Comparison of ENCODE assay signal across 9 cellular contexts in the genomic region with DNA sequence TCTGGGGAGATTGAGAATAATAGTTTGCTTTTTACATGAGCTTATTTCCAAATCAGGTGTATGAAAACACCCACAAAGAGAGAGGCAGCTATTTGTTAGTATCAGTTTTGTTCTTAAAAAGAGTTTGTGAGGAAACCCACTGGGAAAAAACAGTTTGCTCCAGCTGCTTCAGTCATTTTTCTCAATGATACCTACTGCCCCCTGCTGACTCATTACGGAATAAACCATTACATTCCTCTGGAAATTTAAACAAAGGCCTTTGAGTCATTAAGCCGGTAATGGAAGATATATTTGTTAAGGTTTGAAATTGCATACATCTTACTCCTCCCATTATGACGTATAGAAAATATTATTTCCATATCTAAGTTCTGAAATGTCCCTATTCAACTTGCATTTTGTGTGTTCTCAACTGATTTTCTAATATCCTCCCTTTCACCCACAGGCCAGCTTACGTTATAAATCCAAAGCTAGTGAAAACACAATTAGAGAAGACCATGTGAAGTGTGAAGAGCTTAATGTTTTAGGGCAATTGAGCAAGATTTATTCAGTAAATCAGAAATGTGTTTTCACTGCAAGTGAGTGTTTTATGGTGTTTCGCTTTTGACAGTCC.
DNase-seq lines count a peak whose midpoint lies in the region; ATAC-seq and TF ChIP-seq lines count a peak whose summit lies in the region.
"Had no signal": no experiment of that assay in that cellular context is flagged by ENCODE, and none has a peak within 500 bp of the region (broad histone marks: within the 10 kb centered on the region; RNA-seq: fewer than 3 reads in every experiment).

No MANE protein-coding gene starts in this region.

- no peak for ATAC-seq in GM21360 (IDR thresholded peaks at IDR 0.05; ENCODE audit: unreplicated experiment)

- H3K4me1 ChIP-seq in sigmoid colon = no peaks in the 10 kb centered on the region

- H3K27me3 Mint-ChIP-seq in chondrocyte (ENCODE audit: low read depth) = peaks cover 13% of the 10 kb centered on the region

- H3K27ac ChIP-seq in sigmoid colon = no peak overlapping the region

- intact Hi-C loops in sigmoid colon (cut with DNase I) = no loop called here

- H3K36me3 ChIP-seq in sigmoid colon = no peaks in the 10 kb centered on the region

- H3K27me3 ChIP-seq in sigmoid colon = no peaks in the 10 kb centered on the region

- TF ChIP-seq CTCF in chondrocyte (IDR thresholded peaks at IDR 0.05) (peak; percentile 92), sigmoid colon (IDR thresholded peaks at IDR 0.05) (peak in 1 of 4 experiments; percentile 48)

- H3K9me3 ChIP-seq in sigmoid colon = no peaks in the 10 kb centered on the region

- WGBS in sigmoid colon, 2 donors = 39 to 44% methylated on average over 5 of the region's 5 CpGs

- no peaks in the 10 kb centered on the region for H3K4me1 Mint-ChIP-seq in chondrocyte (ENCODE audit: low read depth)

- no peak overlapping the region for H3K4me3 ChIP-seq in sigmoid colon

- H3K9me3 Mint-ChIP-seq in chondrocyte (ENCODE audit: low read depth) = no peaks in the 10 kb centered on the region
- H3K9me3 Mint-ChIP-seq: T-helper 1 cell treated with Interleukin-12 subunit alpha and Interleukin-12 subunit beta and Interleukin-4 antibody, amounts not matched to agents 30 μg/mL and 1 μg/mL, for 36 hours had no signal

- TF ChIP-seq EP300 in sigmoid colon (IDR thresholded peaks at IDR 0.05) = no peak

- no peak overlapping the region for H3K4me3 Mint-ChIP-seq in chondrocyte (ENCODE audit: unreplicated experiment)
- H3K4me3 Mint-ChIP-seq: T-helper 1 cell treated with Interleukin-12 subunit alpha and Interleukin-12 subunit beta and Interleukin-4 antibody, amounts not matched to agents 30 μg/mL and 1 μg/mL, for 36 hours had no signal

- CTCF ChIA-PET in HEK293T (lab: Yijun Ruan, JAX) = interaction anchor here (0.7 to 4.5 kb wide), 14 partner anchors 9 to 609 kb away, joined by 3 to 35 read pairs (median 3); no protein-coding TSS in a partner anchor

- POLR2A ChIA-PET in HEK293T (lab: Yijun Ruan, JAX) = no interaction called here

- DNase-seq in DMS114 treated with DMSO at 0.1 percent for 48 hours (lab: John Stamatoyannopoulos, UW; ENCODE audit: unreplicated experiment) (peak; percentile 31), HEK293T (ENCODE audit: extremely low spot score) (peak; percentile 46), NCI-H510A treated with DMSO at 0.1 percent for 48 hours (lab: John Stamatoyannopoulos, UW) (peak; percentile 91), chondrocyte (ENCODE audit: low spot score) (no peak), myocyte (ENCODE audit: low read depth) (peak; percentile 84), sigmoid colon (no peak)
- DNase-seq in NK-92 treated with Interleukin-12 subunit alpha and Interleukin-12 subunit beta, amount 100 ng/mL, for 24 hours (lab: John Stamatoyannopoulos, UW) = no peak

- no peaks in the 10 kb centered on the region for H3K36me3 Mint-ChIP-seq in chondrocyte (ENCODE audit: low read depth)

- no peak for TF ChIP-seq POLR2A in sigmoid colon (IDR thresholded peaks at IDR 0.05)

- H3K27ac Mint-ChIP-seq in chondrocyte (ENCODE audit: unreplicated experiment) = no peak overlapping the region
- H3K27ac Mint-ChIP-seq: T-helper 1 cell treated with Interleukin-12 subunit alpha and Interleukin-12 subunit beta and Interleukin-4 antibody, amounts not matched to agents 30 μg/mL and 1 μg/mL, for 36 hours had no signal

TF ChIP-seq in HEK293T, 16 proteins besides CTCF, POLR2A, EP300 and RAD21:
- no peak for TF ChIP-seq NFRKB (IDR thresholded peaks at IDR 0.05)

Comparison
In these comparisons a context has a peak if more than half of its experiments do, and no peak if none do; other contexts are left out.
1. DNase-seq: peak in DMS114 treated with DMSO at 0.1 percent for 48 hours (single experiment), HEK293T (single experiment), NCI-H510A treated with DMSO at 0.1 percent for 48 hours (single experiment) and myocyte (single experiment); none in chondrocyte (single experiment), sigmoid colon (single experiment) and NK-92 treated with Interleukin-12 subunit alpha and Interleukin-12 subunit beta, amount 100 ng/mL, for 24 hours (single experiment).